26 cellular contexts compared by ENCODE assay signal in the genomic region with DNA sequence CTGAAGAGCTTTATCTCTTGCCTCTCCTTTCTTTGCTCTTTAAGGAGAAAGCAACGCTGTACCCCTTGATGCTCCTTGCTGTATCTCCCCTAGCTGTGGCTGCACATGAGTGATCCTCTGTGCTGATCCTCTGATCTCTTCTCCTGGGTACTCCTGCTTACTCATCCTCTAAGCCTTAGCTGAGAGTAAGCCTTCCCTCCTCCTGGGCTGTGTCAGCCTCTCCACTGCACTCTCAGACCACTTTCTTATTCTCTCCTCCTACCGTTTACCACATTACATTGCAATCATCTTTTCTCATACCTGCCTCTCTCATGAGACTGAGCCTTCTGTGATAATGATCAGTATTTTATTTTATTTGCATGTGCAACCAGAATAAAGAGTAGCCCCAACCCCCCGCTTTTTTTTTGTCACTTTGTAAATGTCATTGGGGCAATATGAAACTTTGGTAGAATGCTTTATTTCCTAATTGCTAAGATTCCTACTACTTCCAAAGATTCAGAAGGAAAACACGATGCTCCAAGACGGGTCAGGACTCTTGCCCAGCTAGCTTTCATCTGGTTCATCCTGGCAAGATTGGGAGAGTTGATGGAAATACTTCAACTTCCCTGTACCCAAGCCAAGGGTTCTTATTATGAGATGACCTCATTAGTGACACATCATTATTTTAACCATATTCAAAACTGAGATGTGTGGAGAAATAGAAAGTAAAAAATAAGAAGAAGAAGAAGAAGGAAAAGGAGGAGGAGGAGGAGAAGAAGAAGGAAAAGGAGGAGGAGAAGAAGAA. TPM values are rescaled to one million over a fixed set of nuclear protein-coding genes. Genes with fewer than 3 reads are reported as not detected.
DNase-seq lines count a peak whose midpoint lies in the region; ATAC-seq lines count a peak whose summit lies in the region.
"Had no signal": no experiment of that assay in that cellular context is flagged by ENCODE, and none has a peak within 500 bp of the region (broad histone marks: within the 10 kb centered on the region; RNA-seq: fewer than 3 reads in every experiment).

No MANE protein-coding gene starts in this region.

- no peak overlapping the region for H2AK5ac ChIP-seq in mesenchymal stem cell (ENCODE audit: low read length, severe bottlenecking)

- H3K18ac ChIP-seq in mesenchymal stem cell (ENCODE audit: low read depth in 1 of 2, low read length in 2 of 2), result no peak overlapping the region

- in situ Hi-C loops in Caki2 (cut with HindIII; ENCODE audit: low pct_unique_long_range_greater_than_20kb, low sequenced_read_pairs), result no loop called here

- WGBS in mesenchymal stem cell, result 96% methylated on average over 3 of the region's 5 CpGs

- no peaks in the 10 kb centered on the region for H3K36me3 ChIP-seq in mesenchymal stem cell (ENCODE audit: control insufficient read depth in 1 of 2, insufficient read depth in 2 of 2, low read depth in 1 of 2, low read length in 2 of 2)
- H3K36me3 ChIP-seq: cardiac muscle cell, thoracic aorta had no signal

- peak; percentile 63 for DNase-seq in Caki2 (ENCODE audit: low read depth)
- DNase-seq in M059J (ENCODE audit: low read depth), result peak; percentile 66
- peak; percentile 28 for DNase-seq in astrocyte of the hippocampus (ENCODE audit: low read depth, low spot score)
- DNase-seq in mesenchymal stem cell, result no peak
- no peak for DNase-seq in GM19238 (ENCODE audit: insufficient read length, low spot score)
- DNase-seq in OCI-M1 (lab: John Stamatoyannopoulos, UW), result no peak
- DNase-seq: activated CD4-positive, alpha-beta T cell treated with anti-CD3 and anti-CD28 coated beads, Interleukin-2, amount 50 U/mL, for 1 hour; activated CD8-positive, alpha-beta memory T cell treated with anti-CD3 and anti-CD28 coated beads, Interleukin-2, amount 50 U/mL, for 4 hours; activated effector memory CD4-positive, alpha-beta T cell treated with anti-CD3 and anti-CD28 coated beads, Interleukin-2, amount 50 U/mL, for 16 hours; COR-L47; glutamatergic neuron; H9; NCI-H1048; NCI-H1930; NCI-H446; NK-92 treated with Interleukin-12 subunit alpha and Interleukin-12 subunit beta, amount 100 ng/mL, for 24 hours; SHP77; stimulated activated CD4-positive, alpha-beta T cell treated with anti-CD3 and anti-CD28 coated beads, Interleukin-12 subunit alpha, Interleukin-12 subunit beta, amount 100 ng/mL, for 4 hours; T-helper 1 cell had no signal

- H3K79me1 ChIP-seq in mesenchymal stem cell (replicated peaks; ENCODE audit: low read length, poor library complexity, severe bottlenecking), result no peaks in the 10 kb centered on the region

- H3K23ac ChIP-seq in mesenchymal stem cell (ENCODE audit: low read length in 2 of 2), result no peak overlapping the region

- no peak overlapping the region for H4K8ac ChIP-seq in mesenchymal stem cell (ENCODE audit: low read length)

- H3K14ac ChIP-seq in mesenchymal stem cell (ENCODE audit: low read length in 2 of 2), result no peak overlapping the region

- H3K27me3 ChIP-seq in mesenchymal stem cell (ENCODE audit: control insufficient read depth in 1 of 2, insufficient read depth in 1 of 2, low read length in 2 of 2), result peaks cover 0 to 8% of the 10 kb centered on the region in 2 experiments

- no peak overlapping the region for H3K4ac ChIP-seq in mesenchymal stem cell (ENCODE audit: low read depth in 1 of 2, low read length in 2 of 2)

- peak overlapping the region in 1 of 2 experiments; percentile 52 for H3K4me3 ChIP-seq in mesenchymal stem cell (ENCODE audit: insufficient read depth in 1 of 2, low read depth in 1 of 2, low read length in 2 of 2)
- H3K4me3 ChIP-seq: cardiac muscle cell, thoracic aorta had no signal

- H3K9ac ChIP-seq in mesenchymal stem cell (ENCODE audit: low read length), result peak overlapping the region; percentile 22

- H3K27ac ChIP-seq in mesenchymal stem cell (ENCODE audit: low read length, poor library complexity, severe bottlenecking), result no peak overlapping the region
- H3K27ac ChIP-seq: cardiac muscle cell, thoracic aorta had no signal

- no peak overlapping the region for H3K4me2 ChIP-seq in mesenchymal stem cell (ENCODE audit: low read length, poor library complexity, severe bottlenecking)

- ATAC-seq in HG03571 (IDR thresholded peaks at IDR 0.05; ENCODE audit: unreplicated experiment) (no peak), HG03045 (IDR thresholded peaks at IDR 0.05; ENCODE audit: unreplicated experiment) (no peak)
- ATAC-seq: left lobe of liver had no signal

- no peak overlapping the region for H2AFZ ChIP-seq in mesenchymal stem cell (ENCODE audit: low read depth, low read length)

- no peak overlapping the region for H2BK15ac ChIP-seq in mesenchymal stem cell (ENCODE audit: low read depth, poor library complexity, severe bottlenecking)

- H4K91ac ChIP-seq in mesenchymal stem cell (ENCODE audit: low read length), result no peak overlapping the region

- H3K4me1 ChIP-seq in mesenchymal stem cell (ENCODE audit: control insufficient read depth, insufficient read depth, low read depth, low read length), result no peaks in the 10 kb centered on the region

- H2BK120ac ChIP-seq in mesenchymal stem cell (ENCODE audit: low read depth, low read length), result no peak overlapping the region

- H2BK5ac ChIP-seq in mesenchymal stem cell (ENCODE audit: low read depth, low read length, poor library complexity, severe bottlenecking), result no peak overlapping the region

- H3K9me3 ChIP-seq in mesenchymal stem cell (ENCODE audit: control insufficient read depth, low read length), result no peaks in the 10 kb centered on the region
- H3K9me3 ChIP-seq: thoracic aorta had no signal

- H2BK12ac ChIP-seq in mesenchymal stem cell (ENCODE audit: low read length in 2 of 2), result no peak overlapping the region

RNA-seq across cellular contexts. Expression of a gene that starts 25.3 kb away (rescaled TPM):
- 6.3 and 8.5 TPM in 2 replicates for total RNA-seq in Caki2 (2014; rRNA removed; shearing (Covaris generic); ENCODE audit: low replicate concordance)
- total RNA-seq in M059J (2014; rRNA removed; shearing (Covaris generic)), result 16.9 and 24.3 TPM in 2 replicates
- polyA plus RNA-seq in mesenchymal stem cell (2013, experiment 1 of 2), result 7.6 TPM
- polyA plus RNA-seq in mesenchymal stem cell (2013, experiment 2 of 2), result 7.2 TPM
- total RNA-seq: B cell had no signal
- polyA plus RNA-seq: IgD-negative memory B cell had no signal

Comparison
In these comparisons a context has a peak if more than half of its experiments do, and no peak if none do; other contexts are left out.
1. DNase-seq: peak in Caki2 (single experiment), M059J (single experiment) and astrocyte of the hippocampus (single experiment); none in mesenchymal stem cell (single experiment), GM19238 (single experiment) and OCI-M1 (single experiment).